Comparison of ENCODE assay signal across 11 cellular contexts in the genomic region with DNA sequence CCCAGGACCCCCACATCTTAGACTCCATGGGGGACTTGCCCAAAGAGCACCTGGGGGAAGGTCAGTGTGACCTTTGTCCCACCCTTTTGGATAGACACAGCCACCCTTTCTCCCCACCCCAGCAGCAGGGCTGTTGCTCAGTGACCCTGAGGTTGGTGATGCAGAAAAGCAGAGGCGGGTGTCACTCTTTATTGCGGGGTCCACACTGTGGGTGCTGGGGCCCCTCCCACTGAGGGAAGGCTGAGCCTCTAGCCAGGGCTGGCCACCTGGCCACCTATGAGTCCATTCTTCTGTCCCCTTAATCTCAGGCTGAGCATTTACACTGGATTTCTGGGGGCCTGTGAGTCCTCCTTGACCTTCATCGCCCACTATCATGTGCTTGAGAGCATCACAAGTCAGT. TPM values are rescaled to one million over a fixed set of nuclear protein-coding genes. Genes with fewer than 3 reads are reported as not detected.
DNase-seq lines count a peak whose midpoint lies in the region; ATAC-seq and TF ChIP-seq lines count a peak whose summit lies in the region.
"Had no signal": no experiment of that assay in that cellular context is flagged by ENCODE, and none has a peak within 500 bp of the region (broad histone marks: within the 10 kb centered on the region; RNA-seq: fewer than 3 reads in every experiment).

No MANE protein-coding gene starts in this region.

- no peaks in the 10 kb centered on the region for H3K27me3 ChIP-seq in body of pancreas
- no peaks in the 10 kb centered on the region for H3K27me3 ChIP-seq in osteoblast (ENCODE audit: insufficient read depth, low read length)
- no peaks in the 10 kb centered on the region for H3K27me3 ChIP-seq in PC-9 (ENCODE audit: insufficient read depth, low read depth)

- 94% methylated on average over 2 to 3 of the region's 3 CpGs for WGBS in body of pancreas, 2 donors

- DNase-seq in body of pancreas (no peak), osteoblast (ENCODE audit: insufficient read length, low spot score, missing footprints) (peak; percentile 55), PC-9 (no peak), H4 (ENCODE audit: low spot score) (no peak), SKM-1 (lab: John Stamatoyannopoulos, UW; ENCODE audit: unreplicated experiment) (no peak)
- DNase-seq: CD4-positive, CD25-positive, alpha-beta regulatory T cell; DMS53; GF-D8; HCEC 1CT had no signal

- POLR2A ChIA-PET in HEK293 (lab: Yijun Ruan, JAX), result no interaction called here
- POLR2A ChIA-PET in PC-9 (lab: Charles Lee; ENCODE audit: unreplicated experiment), result no interaction called here

- H4K20me1 ChIP-seq in osteoblast (ENCODE audit: insufficient read depth, low read length) (no peaks in the 10 kb centered on the region), PC-9 (ENCODE audit: insufficient read depth) (no peaks in the 10 kb centered on the region)

- H3K79me2 ChIP-seq in osteoblast (ENCODE audit: insufficient read depth, low read length) (no peaks in the 10 kb centered on the region), PC-9 (ENCODE audit: low read depth) (no peaks in the 10 kb centered on the region)

- peaks cover 0 to 40% of the 10 kb centered on the region in 2 experiments; a peak in 1 of 3 replicates for H3K36me3 ChIP-seq in HEK293 (ENCODE audit: control insufficient read depth in 2 of 2, insufficient read depth in 1 of 2, low read length in 2 of 2)
- H3K36me3 ChIP-seq in body of pancreas (replicated peaks in 1 of 2; ENCODE audit: insufficient read depth in 1 of 2, low read depth in 2 of 2), result no peaks in the 10 kb centered on the region
- no peaks in the 10 kb centered on the region for H3K36me3 ChIP-seq in osteoblast (ENCODE audit: insufficient read depth, low read length)
- no peaks in the 10 kb centered on the region for H3K36me3 ChIP-seq in PC-9 (ENCODE audit: low read depth)

- no peaks in the 10 kb centered on the region for H3K9me2 ChIP-seq in PC-9 (ENCODE audit: insufficient read depth)

- H3K9me3 ChIP-seq in HEK293 (ENCODE audit: control insufficient read depth, insufficient read depth, low read depth, low read length), result no peaks in the 10 kb centered on the region
- no peaks in the 10 kb centered on the region for H3K9me3 ChIP-seq in body of pancreas
- no peaks in the 10 kb centered on the region for H3K9me3 ChIP-seq in osteoblast (ENCODE audit: low read depth, low read length)
- no peaks in the 10 kb centered on the region for H3K9me3 ChIP-seq in PC-9 (ENCODE audit: insufficient read depth, low read depth)
- H3K9me3 ChIP-seq: A549 had no signal

- no peak overlapping the region for H3K4me3 ChIP-seq in HEK293 (ENCODE audit: low read depth, low read length)
- no peak overlapping the region for H3K4me3 ChIP-seq in body of pancreas
- no peak overlapping the region for H3K4me3 ChIP-seq in osteoblast (ENCODE audit: insufficient read depth, low read length)
- H3K4me3 ChIP-seq in PC-9, result no peak overlapping the region
- H3K4me3 ChIP-seq: A549 had no signal

- CTCF ChIA-PET in HEK293 (lab: Yijun Ruan, JAX), result no interaction called here
- CTCF ChIA-PET in PC-9 (lab: Charles Lee), result interaction anchor here (0.5 kb wide), 1 partner anchor 11 kb away, joined by 4 read pairs; no protein-coding TSS in a partner anchor

- no peak overlapping the region for H3K4me2 ChIP-seq in osteoblast (ENCODE audit: insufficient read depth, low read length)
- no peak overlapping the region for H3K4me2 ChIP-seq in PC-9
- H3K4me2 ChIP-seq: A549 had no signal

- intact Hi-C loops in body of pancreas (cut with DNase I) (no loop called here), PC-9 (cut with micrococcal nuclease; ENCODE audit: unreplicated experiment) (no loop called here)

- H2AFZ ChIP-seq in osteoblast (ENCODE audit: low read length), result no peak overlapping the region
- no peak overlapping the region for H2AFZ ChIP-seq in PC-9

- TF ChIP-seq CTCF in HEK293 (tag by site-specific recombination; IDR thresholded peaks at IDR 0.05) (no peak), body of pancreas (IDR thresholded peaks at IDR 0.05) (no peak), osteoblast (IDR thresholded peaks at IDR 0.05; ENCODE audit: extremely low read depth, low read depth, low read length) (no peak), PC-9 (conservative IDR thresholded peaks at IDR 0.05) (no peak)

- no peak for TF ChIP-seq POLR2A in body of pancreas (IDR thresholded peaks at IDR 0.05)

- no peaks in the 10 kb centered on the region for H3F3A ChIP-seq in PC-9 (ENCODE audit: insufficient read depth, low read depth)

- H3K27ac ChIP-seq in HEK293 (ENCODE audit: extremely low read depth, low read depth, low read length) (no peak overlapping the region), body of pancreas (peak overlapping the region in 3 of 4 donors; percentile 65 to 78 (median 76)), osteoblast (ENCODE audit: low read depth, low read length) (no peak overlapping the region), PC-9 (no peak overlapping the region)
- H3K27ac ChIP-seq: A549 had no signal

- H3K4me1 ChIP-seq in HEK293 (ENCODE audit: control insufficient read depth, insufficient read depth, low read length) (peaks cover 16% of the 10 kb centered on the region), body of pancreas (peaks cover 55% of the 10 kb centered on the region), osteoblast (ENCODE audit: insufficient read depth, low read length) (peaks cover 10% of the 10 kb centered on the region), PC-9 (replicated peaks; ENCODE audit: insufficient read depth) (peaks cover 10% of the 10 kb centered on the region)

- no TSS peak for BruUV-seq in PC-9 (replicated peaks; lab: Mats Ljungman, UMichigan)

- ATAC-seq in body of pancreas, result no peak
- ATAC-seq: A549 had no signal

TF ChIP-seq in HEK293, 187 proteins besides CTCF, POLR2A, EP300 and RAD21:
- TF ChIP-seq EGR2 (tag by site-specific recombination; IDR thresholded peaks at IDR 0.05; ENCODE audit: low read depth) (0 out of 2 replicates have a peak, but pooled peaks have one; percentile 23), ZNF169 (tag by site-specific recombination; IDR thresholded peaks at IDR 0.05) (no peak)

RNA-seq across cellular contexts. Expression of a gene that starts 7.4 kb away (rescaled TPM):
- total RNA-seq in body of pancreas (10 to 100 TPM; 20.8 to 33.9 TPM), osteoblast (5.1 and 8.5 TPM in 2 replicates), PC-9 (2021) (2.2 and 4.5 TPM in 2 replicates)
- total RNA-seq in H4 (2014; rRNA removed; shearing (Covaris generic)), result 0.66 and 2.1 TPM in 2 replicates
- total RNA-seq: CD4-positive, CD25-positive, alpha-beta regulatory T cell had no signal

RNA-seq across cellular contexts. Expression of a gene that starts 17.5 kb away (rescaled TPM):
- total RNA-seq in body of pancreas (10 to 100 TPM; 45.4 to 58.7 TPM), osteoblast (0.36 and 0.59 TPM in 2 replicates), PC-9 (2021) (7.4 and 10.2 TPM in 2 replicates)
- 9.4 and 13.1 TPM in 2 replicates for total RNA-seq in H4 (2014; rRNA removed; shearing (Covaris generic))

RNA-seq across cellular contexts. Expression of a gene that starts 29.7 kb away (rescaled TPM):
- 10 to 100 TPM; 30.4 to 65.6 TPM for total RNA-seq in body of pancreas
- 51.9 and 57.5 TPM in 2 replicates for total RNA-seq in osteoblast
- total RNA-seq in PC-9 (2021), result 77.1 and 117 TPM in 2 replicates
- 194 and 261 TPM in 2 replicates for total RNA-seq in H4 (2014; rRNA removed; shearing (Covaris generic))

RNA-seq across cellular contexts. Expression of a gene that starts 30.5 kb away (rescaled TPM):
- total RNA-seq in body of pancreas (10 to 100 TPM; 44.4 to 58.7 TPM), osteoblast (146 and 155 TPM in 2 replicates), PC-9 (2021) (69.1 and 80.2 TPM in 2 replicates)
- total RNA-seq in H4 (2014; rRNA removed; shearing (Covaris generic)), result 42.2 and 72.2 TPM in 2 replicates

Comparison
In these comparisons a context has a peak if more than half of its experiments do, and no peak if none do; other contexts are left out.
1. H3K27ac ChIP-seq: peak in body of pancreas (3 of 4); none in HEK293 (single experiment), osteoblast (single experiment) and PC-9 (single experiment).